9 cellular contexts compared by ENCODE assay signal in the genomic region with DNA sequence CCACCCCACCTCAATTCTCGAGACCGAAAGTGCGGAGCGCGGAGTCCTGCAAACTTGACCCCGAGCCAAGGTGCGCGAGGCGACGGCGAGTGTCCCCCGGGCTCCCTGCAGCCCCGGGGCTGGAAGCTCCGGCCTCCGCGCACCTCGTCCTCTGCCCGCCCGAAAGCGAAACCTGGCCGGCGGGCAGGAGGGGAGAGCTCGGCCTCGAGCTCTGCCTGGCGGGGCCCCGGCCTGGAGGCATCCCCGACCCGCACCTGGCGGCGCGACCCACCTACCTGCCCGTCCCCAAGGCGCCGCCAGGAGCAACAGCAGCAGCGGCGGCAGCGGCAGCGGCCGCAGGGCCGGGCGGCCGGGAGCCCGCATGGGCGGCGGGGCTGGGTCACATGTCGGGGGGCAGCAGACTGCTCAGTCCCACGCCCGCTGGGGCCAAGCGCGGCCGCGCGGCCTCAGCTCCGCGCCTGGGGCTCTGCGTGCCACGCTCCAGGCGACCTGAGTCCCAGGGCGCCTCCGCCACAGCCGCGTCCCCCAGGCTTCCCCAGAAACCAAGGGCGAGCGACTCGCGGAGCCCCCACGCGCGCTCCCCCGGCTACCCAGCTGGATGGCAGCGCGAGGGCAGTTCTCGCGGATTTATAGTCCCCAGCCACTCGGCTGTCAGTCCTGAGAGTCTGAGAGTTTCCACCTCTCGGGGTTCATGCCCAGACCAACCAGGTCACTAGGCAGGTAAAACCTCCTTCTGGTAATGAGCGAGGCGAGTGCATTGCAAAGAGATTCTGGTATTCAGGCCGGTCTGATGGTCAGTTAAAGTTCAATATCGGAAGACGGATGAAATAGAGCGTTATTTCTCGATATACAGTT. TPM values are rescaled to one million over a fixed set of nuclear protein-coding genes. Genes with fewer than 3 reads are reported as not detected.
A peak's percentile ranks its signal among the peaks of the same experiment; 100 is the strongest.
DNase-seq lines count a peak whose midpoint lies in the region; ATAC-seq and TF ChIP-seq lines count a peak whose summit lies in the region.
"Had no signal": no experiment of that assay in that cellular context is flagged by ENCODE, and none has a peak within 500 bp of the region (broad histone marks: within the 10 kb centered on the region; RNA-seq: fewer than 3 reads in every experiment).

A gene with protein sequence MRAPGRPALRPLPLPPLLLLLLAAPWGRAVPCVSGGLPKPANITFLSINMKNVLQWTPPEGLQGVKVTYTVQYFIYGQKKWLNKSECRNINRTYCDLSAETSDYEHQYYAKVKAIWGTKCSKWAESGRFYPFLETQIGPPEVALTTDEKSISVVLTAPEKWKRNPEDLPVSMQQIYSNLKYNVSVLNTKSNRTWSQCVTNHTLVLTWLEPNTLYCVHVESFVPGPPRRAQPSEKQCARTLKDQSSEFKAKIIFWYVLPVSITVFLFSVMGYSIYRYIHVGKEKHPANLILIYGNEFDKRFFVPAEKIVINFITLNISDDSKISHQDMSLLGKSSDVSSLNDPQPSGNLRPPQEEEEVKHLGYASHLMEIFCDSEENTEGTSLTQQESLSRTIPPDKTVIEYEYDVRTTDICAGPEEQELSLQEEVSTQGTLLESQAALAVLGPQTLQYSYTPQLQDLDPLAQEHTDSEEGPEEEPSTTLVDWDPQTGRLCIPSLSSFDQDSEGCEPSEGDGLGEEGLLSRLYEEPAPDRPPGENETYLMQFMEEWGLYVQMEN (minus strand): TSS at position 600 of the 855 bp plus-strand sequence. CDS start 237 bp downstream, at position 363.

- TF ChIP-seq EP300 in gastroesophageal sphincter (IDR thresholded peaks at IDR 0.05), result no peak

- H3K4me1 Mint-ChIP-seq in GM23338, result peaks cover 14% of the 10 kb centered on the region
- peaks cover 4% of the 10 kb centered on the region for H3K4me1 Mint-ChIP-seq in activated CD8-positive, alpha-beta T cell treated with anti-CD3 and anti-CD28 coated beads for 36 hours (ENCODE audit: low read depth)
- H3K4me1 Mint-ChIP-seq in nephron progenitor cell, result peaks cover 24% of the 10 kb centered on the region

- 91 to 93% methylated on average over 5 to 8 of the region's 83 CpGs for WGBS in gastroesophageal sphincter (ENCODE audit: low coverage in 1 of 2), 2 donors

- H3K4me1 ChIP-seq in BLaER1, result peaks cover 11% of the 10 kb centered on the region
- H3K4me1 ChIP-seq in GM23338 (ENCODE audit: insufficient read depth), result 0 out of 2 replicates have a peak, but pooled peaks cover 6% of the 10 kb centered on the region
- H3K4me1 ChIP-seq in gastroesophageal sphincter, result peaks cover 0 to 6% (median 0%) of the 10 kb centered on the region in 3 donors

- peaks cover 23% of the 10 kb centered on the region for H3K27me3 Mint-ChIP-seq in GM23338 (ENCODE audit: insufficient read depth, low read depth, poor library complexity)
- peaks cover 64% of the 10 kb centered on the region for H3K27me3 Mint-ChIP-seq in activated CD8-positive, alpha-beta T cell treated with anti-CD3 and anti-CD28 coated beads for 36 hours
- peaks cover 51% of the 10 kb centered on the region for H3K27me3 Mint-ChIP-seq in nephron progenitor cell (ENCODE audit: low read depth, poor library complexity)

- no peaks in the 10 kb centered on the region for H3K79me2 ChIP-seq in GM23338 (replicated peaks; ENCODE audit: insufficient read depth)

- peak within 1 kb of the TSS; percentile 54; the same call in 1 of the 2 replicates for H3K9ac ChIP-seq in BLaER1

- ATAC-seq in GM23338 (peak; percentile 93), gastroesophageal sphincter (peak; percentile 67), HG02870 (IDR thresholded peaks at IDR 0.05; ENCODE audit: unreplicated experiment) (no peak), HG03460 (IDR thresholded peaks at IDR 0.05; ENCODE audit: unreplicated experiment) (no peak)
- peak; percentile 17 for ATAC-seq in activated CD8-positive, alpha-beta T cell treated with anti-CD3 and anti-CD28 coated beads for 36 hours

- CTCF ChIA-PET in activated CD8-positive, alpha-beta T cell treated with anti-CD3 and anti-CD28 coated beads for 36 hours (lab: Charles Lee), result interaction anchor here (1.5 to 1.6 kb wide), 2 partner anchors 18 to 50 kb away, joined by 4 to 6 read pairs; no protein-coding TSS in a partner anchor

- H3K9me3 Mint-ChIP-seq in GM23338 (peaks cover 5% of the 10 kb centered on the region; the same call in 2 of the 3 replicates), nephron progenitor cell (peaks cover 20% of the 10 kb centered on the region)
- H3K9me3 Mint-ChIP-seq in activated CD8-positive, alpha-beta T cell treated with anti-CD3 and anti-CD28 coated beads for 36 hours, result no peaks in the 10 kb centered on the region

- H3K9me2 ChIP-seq in GM23338 (ENCODE audit: insufficient read depth), result no peaks in the 10 kb centered on the region

- intact Hi-C loops in activated CD8-positive, alpha-beta T cell treated with anti-CD3 and anti-CD28 coated beads for 36 hours (cut with micrococcal nuclease), result no loop called here

- H3F3A ChIP-seq in GM23338 (replicated peaks; ENCODE audit: low read depth), result peaks cover 6% of the 10 kb centered on the region; the same call in 1 of the 2 replicates

- peak; percentile 80 for DNase-seq in GM23338 (ENCODE audit: low spot score)
- DNase-seq in activated CD8-positive, alpha-beta T cell treated with anti-CD3 and anti-CD28 coated beads for 36 hours, result no peak
- peak; percentile 59 for DNase-seq in nephron progenitor cell
- DNase-seq in pons (ENCODE audit: low spot score), result no peak

- peak within 1 kb of the TSS; percentile 98 for H3K4me2 ChIP-seq in BLaER1
- peak within 1 kb of the TSS; percentile 76 for H3K4me2 ChIP-seq in GM23338

- no peak for TF ChIP-seq CTCF in GM23338 (conservative IDR thresholded peaks at IDR 0.05; ENCODE audit: low read depth in 2 of 2)
- no peak for TF ChIP-seq CTCF in activated CD8-positive, alpha-beta T cell treated with anti-CD3 and anti-CD28 coated beads for 36 hours (IDR thresholded peaks at IDR 0.05)
- TF ChIP-seq CTCF in gastroesophageal sphincter (IDR thresholded peaks at IDR 0.05), result peak in 1 of 4 experiments; percentile 3
- TF ChIP-seq CTCF in nephron progenitor cell (IDR thresholded peaks at IDR 0.05), result no peak

- H3K27ac Mint-ChIP-seq in GM23338, result no peak within 1 kb of the TSS
- no peak within 1 kb of the TSS for H3K27ac Mint-ChIP-seq in activated CD8-positive, alpha-beta T cell treated with anti-CD3 and anti-CD28 coated beads for 36 hours
- no peak within 1 kb of the TSS for H3K27ac Mint-ChIP-seq in nephron progenitor cell

- H3K27ac ChIP-seq in BLaER1 (no peak within 1 kb of the TSS), GM23338 (ENCODE audit: low read depth) (no peak within 1 kb of the TSS), gastroesophageal sphincter (peak within 1 kb of the TSS in 3 of 4 donors; percentile 57 to 78 (median 65))

- H3K27me3 ChIP-seq in BLaER1, result peaks cover 59% of the 10 kb centered on the region
- peaks cover 53% of the 10 kb centered on the region for H3K27me3 ChIP-seq in GM23338 (ENCODE audit: insufficient read depth)
- peaks cover 23% of the 10 kb centered on the region for H3K27me3 ChIP-seq in gastroesophageal sphincter

- H3K36me3 Mint-ChIP-seq in GM23338 (ENCODE audit: low read depth) (no peaks in the 10 kb centered on the region), nephron progenitor cell (ENCODE audit: low read depth) (peaks cover 5% of the 10 kb centered on the region)
- no peaks in the 10 kb centered on the region for H3K36me3 Mint-ChIP-seq in activated CD8-positive, alpha-beta T cell treated with anti-CD3 and anti-CD28 coated beads for 36 hours (ENCODE audit: low read depth)

- H3K4me3 Mint-ChIP-seq in GM23338, result peak within 1 kb of the TSS; percentile 74
- peak within 1 kb of the TSS; percentile 65 for H3K4me3 Mint-ChIP-seq in activated CD8-positive, alpha-beta T cell treated with anti-CD3 and anti-CD28 coated beads for 36 hours
- peak within 1 kb of the TSS; percentile 82 for H3K4me3 Mint-ChIP-seq in nephron progenitor cell

- H3K36me3 ChIP-seq in BLaER1 (no peaks in the 10 kb centered on the region), GM23338 (ENCODE audit: insufficient read depth) (no peaks in the 10 kb centered on the region), gastroesophageal sphincter (no peaks in the 10 kb centered on the region)

- H3K9me3 ChIP-seq in BLaER1 (peaks cover 7% of the 10 kb centered on the region), gastroesophageal sphincter (no peaks in the 10 kb centered on the region)

- POLR2A ChIA-PET in activated CD8-positive, alpha-beta T cell treated with anti-CD3 and anti-CD28 coated beads for 36 hours (lab: Charles Lee), result no interaction called here

- no peak for TF ChIP-seq POLR2A in gastroesophageal sphincter (IDR thresholded peaks at IDR 0.05)

- H4K20me1 ChIP-seq in BLaER1 (peaks cover 26% of the 10 kb centered on the region), GM23338 (replicated peaks; ENCODE audit: insufficient read depth) (no peaks in the 10 kb centered on the region)

- H3K4me3 ChIP-seq in BLaER1, result peak within 1 kb of the TSS; percentile 70
- peak within 1 kb of the TSS; percentile 63 for H3K4me3 ChIP-seq in GM23338
- H3K4me3 ChIP-seq in gastroesophageal sphincter, result peak within 1 kb of the TSS; percentile 61 to 84

- peak within 1 kb of the TSS; percentile 99 for H2AFZ ChIP-seq in GM23338

TF ChIP-seq in GM23338, 12 proteins besides CTCF, POLR2A, EP300 and RAD21 (continues in another document):
- no peak for TF ChIP-seq ZNF114 (CRISPR knock-in tag; IDR thresholded peaks at IDR 0.05)
- TF ChIP-seq, protein P1, sequence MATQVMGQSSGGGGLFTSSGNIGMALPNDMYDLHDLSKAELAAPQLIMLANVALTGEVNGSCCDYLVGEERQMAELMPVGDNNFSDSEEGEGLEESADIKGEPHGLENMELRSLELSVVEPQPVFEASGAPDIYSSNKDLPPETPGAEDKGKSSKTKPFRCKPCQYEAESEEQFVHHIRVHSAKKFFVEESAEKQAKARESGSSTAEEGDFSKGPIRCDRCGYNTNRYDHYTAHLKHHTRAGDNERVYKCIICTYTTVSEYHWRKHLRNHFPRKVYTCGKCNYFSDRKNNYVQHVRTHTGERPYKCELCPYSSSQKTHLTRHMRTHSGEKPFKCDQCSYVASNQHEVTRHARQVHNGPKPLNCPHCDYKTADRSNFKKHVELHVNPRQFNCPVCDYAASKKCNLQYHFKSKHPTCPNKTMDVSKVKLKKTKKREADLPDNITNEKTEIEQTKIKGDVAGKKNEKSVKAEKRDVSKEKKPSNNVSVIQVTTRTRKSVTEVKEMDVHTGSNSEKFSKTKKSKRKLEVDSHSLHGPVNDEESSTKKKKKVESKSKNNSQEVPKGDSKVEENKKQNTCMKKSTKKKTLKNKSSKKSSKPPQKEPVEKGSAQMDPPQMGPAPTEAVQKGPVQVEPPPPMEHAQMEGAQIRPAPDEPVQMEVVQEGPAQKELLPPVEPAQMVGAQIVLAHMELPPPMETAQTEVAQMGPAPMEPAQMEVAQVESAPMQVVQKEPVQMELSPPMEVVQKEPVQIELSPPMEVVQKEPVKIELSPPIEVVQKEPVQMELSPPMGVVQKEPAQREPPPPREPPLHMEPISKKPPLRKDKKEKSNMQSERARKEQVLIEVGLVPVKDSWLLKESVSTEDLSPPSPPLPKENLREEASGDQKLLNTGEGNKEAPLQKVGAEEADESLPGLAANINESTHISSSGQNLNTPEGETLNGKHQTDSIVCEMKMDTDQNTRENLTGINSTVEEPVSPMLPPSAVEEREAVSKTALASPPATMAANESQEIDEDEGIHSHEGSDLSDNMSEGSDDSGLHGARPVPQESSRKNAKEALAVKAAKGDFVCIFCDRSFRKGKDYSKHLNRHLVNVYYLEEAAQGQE (IDR thresholded peaks at IDR 0.05; ENCODE audit: unreplicated experiment), result no peak

RNA-seq across cellular contexts. Expression of the gene that starts here (rescaled TPM):
- 2.4 and 3.5 TPM in 2 replicates for total RNA-seq in GM23338 (2014; rRNA removed; shearing (Covaris generic))
- polyA plus RNA-seq in GM23338 (2016; fragmentation: Nextera tagmentation; extraction: Ambion mirVana), result 1.2 and 2.6 TPM in 2 replicates
- not detected for total RNA-seq in activated CD8-positive, alpha-beta T cell treated with anti-CD3 and anti-CD28 coated beads for 36 hours
- total RNA-seq in gastroesophageal sphincter, result 1 to 10 TPM; 2.0 to 3.3 (median 2.3) TPM
- total RNA-seq: HT1080 had no signal

Comparison
In these comparisons a context has a peak if more than half of its experiments do, and no peak if none do; other contexts are left out.
1. Peak in ATAC-seq in activated CD8-positive, alpha-beta T cell treated with anti-CD3 and anti-CD28 coated beads for 36 hours; RNA of the gene not detected or under 1 TPM.
2. H3K27ac ChIP-seq: peak in gastroesophageal sphincter (3 of 4); none in BLaER1 (single experiment) and GM23338 (single experiment).
3. ATAC-seq: peak in GM23338 (single experiment) and gastroesophageal sphincter (single experiment); none in HG02870 (single experiment) and HG03460 (single experiment).
4. DNase-seq: peak in GM23338 (single experiment) and nephron progenitor cell (single experiment); none in activated CD8-positive, alpha-beta T cell treated with anti-CD3 and anti-CD28 coated beads for 36 hours (single experiment) and pons (single experiment).
5. Peak in every context shown above with its lines, with median percentiles within 50 percentile points of each other: H3K4me3 ChIP-seq and H3K4me3 Mint-ChIP-seq.